ENCODE assay signal across 1 cellular context in genomic region chr5:181160755-181161533, GRCh38.
TF ChIP-seq lines count a peak whose summit lies in the region.
"Not testable (repeated sequence)": the region's sequence is repeated elsewhere in the genome, so short reads cannot be mapped to it uniquely, and the experiment has no call there.

No MANE protein-coding gene starts in this region.

TF ChIP-seq in K562, 482 proteins besides CTCF, POLR2A, EP300 and RAD21:
- peak; percentile 45; the same call in 1 of the 2 replicates for TF ChIP-seq ZFX (CRISPR knock-in tag; IDR thresholded peaks at IDR 0.05)
- peak; percentile 69 for TF ChIP-seq MAX (CRISPR knock-in tag; IDR thresholded peaks at IDR 0.05)
- TF ChIP-seq SMARCA5 (IDR thresholded peaks at IDR 0.05), result peak; percentile 71; the same call in 1 of the 2 replicates
- peak; percentile 14; the same call in 1 of the 2 replicates for TF ChIP-seq THAP12 (CRISPR knock-in tag; IDR thresholded peaks at IDR 0.05)
- peak; percentile 87 for TF ChIP-seq MGA (IDR thresholded peaks at IDR 0.05)
- 0 out of 2 replicates have a peak, but pooled peaks have one; percentile 8 for TF ChIP-seq MEF2D (tag; conservative IDR thresholded peaks at IDR 0.05; ENCODE audit: low read depth)
- peak in 1 of 2 experiments; percentile 59; a peak in 2 of 4 replicates for TF ChIP-seq MNT (conservative IDR thresholded peaks at IDR 0.05)
- TF ChIP-seq EP400 (IDR thresholded peaks at IDR 0.05), result peak; percentile 50
- TF ChIP-seq ZBTB17 (CRISPR knock-in tag; IDR thresholded peaks at IDR 0.05), result peak; percentile 29; the same call in 1 of the 2 replicates
- TF ChIP-seq CBFB (CRISPR knock-in tag; IDR thresholded peaks at IDR 0.05), result 0 out of 2 replicates have a peak, but pooled peaks have one; percentile 13
- peak; percentile 91 for TF ChIP-seq L3MBTL2 (IDR thresholded peaks at IDR 0.05)
- not testable (repeated sequence) for TF ChIP-seq PBX2 (CRISPR knock-in tag; IDR thresholded peaks at IDR 0.05; ENCODE audit: low read depth); ATF1 (CRISPR knock-in tag; IDR thresholded peaks at IDR 0.05); CREB1 (CRISPR knock-in tag; IDR thresholded peaks at IDR 0.05)
- TF ChIP-seq PBX2 (tag; conservative IDR thresholded peaks at IDR 0.05; ENCODE audit: low read depth), result 0 out of 2 replicates have a peak, but pooled peaks have one; percentile 5
- TF ChIP-seq E2F6 (IDR thresholded peaks at IDR 0.05; ENCODE audit: borderline replicate concordance in 1 of 2, extremely low read depth in 1 of 2, insufficient read depth in 1 of 2, insufficient read length in 1 of 2, low read depth in 1 of 2, low read length in 1 of 2, poor library complexity in 1 of 2, severe bottlenecking in 1 of 2), result peak in 1 of 2 experiments; percentile 67
- TF ChIP-seq DMBX1 (CRISPR knock-in tag; IDR thresholded peaks at IDR 0.05; ENCODE audit: borderline replicate concordance), result 0 out of 2 replicates have a peak, but pooled peaks have one; percentile 16
- TF ChIP-seq HDAC3 (IDR thresholded peaks at IDR 0.05; ENCODE audit: borderline replicate concordance, partially characterized antibody), result peak; percentile 35
- peak; percentile 85 for TF ChIP-seq ATF1 (tag; IDR thresholded peaks at IDR 0.05)
- peak; percentile 65 for TF ChIP-seq SP1 (CRISPR knock-in tag; IDR thresholded peaks at IDR 0.05)
- TF ChIP-seq FOSL1 (tag; conservative IDR thresholded peaks at IDR 0.05), result 0 out of 2 replicates have a peak, but pooled peaks have one; percentile 10
- 0 out of 2 replicates have a peak, but pooled peaks have one; percentile 12 for TF ChIP-seq KLF13 (tag; IDR thresholded peaks at IDR 0.05; ENCODE audit: borderline replicate concordance, low read depth)
- peak; percentile 43; the same call in 1 of the 2 replicates for TF ChIP-seq HDAC2 (IDR thresholded peaks at IDR 0.05)
- TF ChIP-seq CXXC5 (CRISPR knock-in tag; IDR thresholded peaks at IDR 0.05), result peak; percentile 33
- TF ChIP-seq CSDE1 (IDR thresholded peaks at IDR 0.05), result peak in 1 of 2 experiments; percentile 46; a peak in 1 of 4 replicates
- TF ChIP-seq CREM (IDR thresholded peaks at IDR 0.05; ENCODE audit: low read depth), result peak; percentile 79
- TF ChIP-seq CREB1 (IDR thresholded peaks at IDR 0.05), result peak; percentile 79
- peak; percentile 89; the same call in 1 of the 2 replicates for TF ChIP-seq OTX1 (CRISPR knock-in tag; IDR thresholded peaks at IDR 0.05)
- peak; percentile 56 to 64; a peak in 2 of 4 replicates for TF ChIP-seq KDM1A (IDR thresholded peaks at IDR 0.05)
- peak; percentile 43; the same call in 1 of the 2 replicates for TF ChIP-seq ARID1B (IDR thresholded peaks at IDR 0.05)
- TF ChIP-seq PHF8 (IDR thresholded peaks at IDR 0.05; ENCODE audit: borderline replicate concordance, low read length), result peak; percentile 32; the same call in 1 of the 2 replicates
